ENCODE assay signal across 24 cellular contexts in genomic region chr2:187993516-187993915, GRCh38.
DNase-seq lines count a peak whose midpoint lies in the region; ATAC-seq and TF ChIP-seq lines count a peak whose summit lies in the region.
"Had no signal": no experiment of that assay in that cellular context is flagged by ENCODE, and none has a peak within 500 bp of the region (broad histone marks: within the 10 kb centered on the region; RNA-seq: fewer than 3 reads in every experiment).

No MANE protein-coding gene starts in this region.

- H3K27me3 Mint-ChIP-seq in neural progenitor cell (ENCODE audit: insufficient read depth, low read depth): peaks cover 2% of the 10 kb centered on the region
- H3K27me3 Mint-ChIP-seq: activated CD4-positive, alpha-beta memory T cell treated with anti-CD3 and anti-CD28 coated beads for 36 hours; activated naive CD4-positive, alpha-beta T cell treated with anti-CD3 and anti-CD28 coated beads, Interleukin-2, amount 10 ng/mL, durations not matched to agents 7 days and 5 days; CD4-positive, alpha-beta T cell; IgD-negative memory B cell had no signal

- peaks cover 58% of the 10 kb centered on the region for H3K4me1 ChIP-seq in neural progenitor cell
- no peaks in the 10 kb centered on the region for H3K4me1 ChIP-seq in thyroid gland

- no peaks in the 10 kb centered on the region for H4K20me1 ChIP-seq in neural progenitor cell (ENCODE audit: low read depth)

- no peaks in the 10 kb centered on the region for H3K36me3 ChIP-seq in SK-N-MC (ENCODE audit: insufficient read depth, low read length)
- no peaks in the 10 kb centered on the region for H3K36me3 ChIP-seq in neural progenitor cell
- no peaks in the 10 kb centered on the region for H3K36me3 ChIP-seq in thyroid gland
- H3K36me3 ChIP-seq: tibial nerve had no signal

- intact Hi-C loops in thyroid gland (cut with DNase I): no loop called here

- DNase-seq in AG10803 (ENCODE audit: low read depth) (peak; percentile 22), SK-N-MC (ENCODE audit: low read depth, low spot score) (peak; percentile 95), fibroblast of mammary gland (ENCODE audit: low read depth) (peak; percentile 24), neural progenitor cell (ENCODE audit: low spot score) (peak; percentile 40), NCI-H2227 treated with DMSO at 0.1 percent for 48 hours (lab: John Stamatoyannopoulos, UW) (no peak), thyroid gland (no peak)
- DNase-seq: ACHN; activated CD4-positive, alpha-beta memory T cell treated with anti-CD3 and anti-CD28 coated beads for 36 hours; activated naive CD4-positive, alpha-beta T cell treated with anti-CD3 and anti-CD28 coated beads, Interleukin-2, amount 10 ng/mL, durations not matched to agents 7 days and 5 days; activated T-cell treated with anti-CD3 and anti-CD28 coated beads, Interleukin-2, amount 50 U/mL, for 1 hour; CD4-positive, alpha-beta T cell; DMS79; dorsolateral prefrontal cortex; glutamatergic neuron; GOT3; naive thymus-derived CD8-positive, alpha-beta T cell; NCI-H187 treated with DMSO at 0.1 percent for 48 hours; stimulated activated naive CD4-positive, alpha-beta T cell had no signal

- H3K79me2 ChIP-seq in neural progenitor cell (ENCODE audit: low read depth): no peaks in the 10 kb centered on the region

- no peak overlapping the region for H3K9ac ChIP-seq in SK-N-MC (ENCODE audit: insufficient read length)
- H3K9ac ChIP-seq in neural progenitor cell: no peak overlapping the region

- no peaks in the 10 kb centered on the region for H3K9me3 Mint-ChIP-seq in neural progenitor cell
- H3K9me3 Mint-ChIP-seq: activated CD4-positive, alpha-beta memory T cell treated with anti-CD3 and anti-CD28 coated beads for 36 hours; activated naive CD4-positive, alpha-beta T cell treated with anti-CD3 and anti-CD28 coated beads, Interleukin-2, amount 10 ng/mL, durations not matched to agents 7 days and 5 days; CD4-positive, alpha-beta T cell; naive thymus-derived CD8-positive, alpha-beta T cell had no signal

- peaks cover 28% of the 10 kb centered on the region for H3K4me1 Mint-ChIP-seq in neural progenitor cell

- H3K4me2 ChIP-seq in neural progenitor cell: peak overlapping the region; percentile 10

- H3K9me3 ChIP-seq in SK-N-MC (ENCODE audit: low read depth, low read length) (no peaks in the 10 kb centered on the region), neural progenitor cell (ENCODE audit: low read depth) (no peaks in the 10 kb centered on the region), thyroid gland (no peaks in the 10 kb centered on the region)
- H3K9me3 ChIP-seq: tibial nerve had no signal

- no peak for ATAC-seq in GM21825 (IDR thresholded peaks at IDR 0.05; ENCODE audit: unreplicated experiment)
- no peak for ATAC-seq in HG03457 (IDR thresholded peaks at IDR 0.05; ENCODE audit: unreplicated experiment)
- ATAC-seq: naive thymus-derived CD8-positive, alpha-beta T cell had no signal

- H3K27ac ChIP-seq in SK-N-MC (peak overlapping the region; percentile 47; the same call in 1 of the 2 replicates), neural progenitor cell (peak overlapping the region; percentile 78), thyroid gland (no peak overlapping the region)
- H3K27ac ChIP-seq: VCaP had no signal

- H3K36me3 Mint-ChIP-seq in neural progenitor cell: no peaks in the 10 kb centered on the region
- H3K36me3 Mint-ChIP-seq: activated CD4-positive, alpha-beta memory T cell treated with anti-CD3 and anti-CD28 coated beads for 36 hours; activated naive CD4-positive, alpha-beta T cell treated with anti-CD3 and anti-CD28 coated beads, Interleukin-2, amount 10 ng/mL, durations not matched to agents 7 days and 5 days; IgD-negative memory B cell; naive thymus-derived CD8-positive, alpha-beta T cell had no signal

- H2AFZ ChIP-seq in neural progenitor cell (replicated peaks): peak overlapping the region; percentile 47

- TF ChIP-seq CTCF in AG10803 (conservative IDR thresholded peaks at IDR 0.05; ENCODE audit: low read length) (no peak), fibroblast of mammary gland (conservative IDR thresholded peaks at IDR 0.05; ENCODE audit: control insufficient read depth, insufficient read depth, low read depth, low read length) (no peak), neural progenitor cell (IDR thresholded peaks at IDR 0.05) (no peak), thyroid gland (IDR thresholded peaks at IDR 0.05) (no peak)

- TF ChIP-seq POLR2A in thyroid gland (IDR thresholded peaks at IDR 0.05): no peak

- H3K27ac Mint-ChIP-seq in neural progenitor cell: no peak overlapping the region
- H3K27ac Mint-ChIP-seq: activated CD4-positive, alpha-beta memory T cell treated with anti-CD3 and anti-CD28 coated beads for 36 hours; activated naive CD4-positive, alpha-beta T cell treated with anti-CD3 and anti-CD28 coated beads, Interleukin-2, amount 10 ng/mL, durations not matched to agents 7 days and 5 days; CD4-positive, alpha-beta T cell; IgD-negative memory B cell; naive thymus-derived CD8-positive, alpha-beta T cell had no signal

- 52 to 55% methylated on average over 4 of the region's 4 CpGs for WGBS in thyroid gland, 2 donors

- H3K27me3 ChIP-seq in neural progenitor cell (no peaks in the 10 kb centered on the region), thyroid gland (no peaks in the 10 kb centered on the region)
- H3K27me3 ChIP-seq: tibial nerve had no signal

- H3F3A ChIP-seq in neural progenitor cell (ENCODE audit: low read depth): peaks cover 15% of the 10 kb centered on the region

- no peak overlapping the region for H3K4me3 ChIP-seq in AG10803 (ENCODE audit: low read length)
- H3K4me3 ChIP-seq in SK-N-MC: peak overlapping the region; percentile 54
- H3K4me3 ChIP-seq in fibroblast of mammary gland (ENCODE audit: control insufficient read depth, low read depth, low read length): no peak overlapping the region
- H3K4me3 ChIP-seq in neural progenitor cell: no peak overlapping the region
- H3K4me3 ChIP-seq in thyroid gland (replicated peaks in 1 of 3): no peak overlapping the region
- H3K4me3 ChIP-seq: dorsolateral prefrontal cortex, lung, tibial nerve had no signal

- H3K4me3 Mint-ChIP-seq in neural progenitor cell: peak overlapping the region; percentile 14
- H3K4me3 Mint-ChIP-seq: activated CD4-positive, alpha-beta memory T cell treated with anti-CD3 and anti-CD28 coated beads for 36 hours; activated naive CD4-positive, alpha-beta T cell treated with anti-CD3 and anti-CD28 coated beads, Interleukin-2, amount 10 ng/mL, durations not matched to agents 7 days and 5 days; CD4-positive, alpha-beta T cell; IgD-negative memory B cell; naive thymus-derived CD8-positive, alpha-beta T cell had no signal

Comparison
In these comparisons a context has a peak if more than half of its experiments do, and no peak if none do; other contexts are left out.
1. DNase-seq: peak in AG10803 (single experiment), SK-N-MC (single experiment), fibroblast of mammary gland (single experiment) and neural progenitor cell (single experiment); none in NCI-H2227 treated with DMSO at 0.1 percent for 48 hours (single experiment) and thyroid gland (0 of 2).
2. H3K27ac ChIP-seq: peak in SK-N-MC (single experiment) and neural progenitor cell (single experiment); none in thyroid gland (0 of 3).